ENCODE assay signal across 9 cellular contexts in genomic region chr1:85612704-85613361, GRCh38. TPM values are rescaled to one million over a fixed set of nuclear protein-coding genes. Genes with fewer than 3 reads are reported as not detected.
DNase-seq lines count a peak whose midpoint lies in the region; ATAC-seq and TF ChIP-seq lines count a peak whose summit lies in the region.
"Had no signal": no experiment of that assay in that cellular context is flagged by ENCODE, and none has a peak within 500 bp of the region (broad histone marks: within the 10 kb centered on the region; RNA-seq: fewer than 3 reads in every experiment).

No MANE protein-coding gene starts in this region.

- no peak overlapping the region for H3K4me3 ChIP-seq in A673 (ENCODE audit: low read depth, low read length, poor library complexity, severe bottlenecking)
- no peak overlapping the region for H3K4me3 ChIP-seq in HEK293 (ENCODE audit: low read depth, low read length)
- peak overlapping the region; percentile 66 for H3K4me3 ChIP-seq in adipocyte (ENCODE audit: low read length)

- no peak overlapping the region for H3K27ac Mint-ChIP-seq in activated naive CD4-positive, alpha-beta T cell treated with anti-CD3 and anti-CD28 coated beads for 36 hours
- H3K27ac Mint-ChIP-seq: activated naive CD8-positive, alpha-beta T cell treated with anti-CD3 and anti-CD28 coated beads, Interleukin-2, amount 50 U/mL, for 24 hours had no signal

- TF ChIP-seq CTCF in A673 (conservative IDR thresholded peaks at IDR 0.05; ENCODE audit: low read depth, low read length) (peak; percentile 68), HEK293 (tag by site-specific recombination; IDR thresholded peaks at IDR 0.05) (no peak)

- H3K36me3 ChIP-seq in A673 (ENCODE audit: insufficient read depth, low read length, poor library complexity, severe bottlenecking) (no peaks in the 10 kb centered on the region), HEK293 (ENCODE audit: control insufficient read depth in 2 of 2, insufficient read depth in 1 of 2, low read length in 2 of 2) (no peaks in the 10 kb centered on the region), adipocyte (ENCODE audit: control insufficient read depth, insufficient read depth, low read length, severe bottlenecking) (no peaks in the 10 kb centered on the region)

- peaks cover 1% of the 10 kb centered on the region for H3K9me3 Mint-ChIP-seq in activated naive CD4-positive, alpha-beta T cell treated with anti-CD3 and anti-CD28 coated beads for 36 hours

- H3K27me3 Mint-ChIP-seq in activated naive CD4-positive, alpha-beta T cell treated with anti-CD3 and anti-CD28 coated beads for 36 hours (ENCODE audit: low read depth), result no peaks in the 10 kb centered on the region
- H3K27me3 Mint-ChIP-seq: activated naive CD8-positive, alpha-beta T cell treated with anti-CD3 and anti-CD28 coated beads, Interleukin-2, amount 50 U/mL, for 24 hours had no signal

- H3K9me3 ChIP-seq in A673 (ENCODE audit: low read depth, low read length, poor library complexity, severe bottlenecking) (no peaks in the 10 kb centered on the region), HEK293 (ENCODE audit: control insufficient read depth, insufficient read depth, low read depth, low read length) (no peaks in the 10 kb centered on the region), adipocyte (ENCODE audit: control insufficient read depth, low read length) (no peaks in the 10 kb centered on the region)

- H3K4me1 ChIP-seq in A673 (ENCODE audit: insufficient read depth, low read length, poor library complexity, severe bottlenecking) (no peaks in the 10 kb centered on the region), HEK293 (ENCODE audit: control insufficient read depth, insufficient read depth, low read length) (no peaks in the 10 kb centered on the region), adipocyte (ENCODE audit: control insufficient read depth, insufficient read depth, low read length) (peaks cover 63% of the 10 kb centered on the region)

- H3K4me1 Mint-ChIP-seq in activated naive CD4-positive, alpha-beta T cell treated with anti-CD3 and anti-CD28 coated beads for 36 hours (ENCODE audit: low read depth), result no peaks in the 10 kb centered on the region
- H3K4me1 Mint-ChIP-seq: activated naive CD8-positive, alpha-beta T cell treated with anti-CD3 and anti-CD28 coated beads, Interleukin-2, amount 50 U/mL, for 24 hours had no signal

- CTCF ChIA-PET in A673 (lab: Charles Lee), result interaction anchor here (0.6 kb wide), 1 partner anchor 101 kb away, joined by 3 read pairs; no protein-coding TSS in a partner anchor
- CTCF ChIA-PET in HEK293 (lab: Yijun Ruan, JAX), result interaction anchor here (0.6 to 3.2 kb wide), 20 partner anchors 9 to 358 kb away, joined by 3 to 22 read pairs (median 4); partner anchors contain the start of gene ZNHIT6
- CTCF ChIA-PET in activated naive CD4-positive, alpha-beta T cell treated with anti-CD3 and anti-CD28 coated beads for 36 hours (lab: Charles Lee), result interaction anchor here (0.7 kb wide), 1 partner anchor 49 kb away, joined by 3 read pairs; no protein-coding TSS in a partner anchor

- POLR2A ChIA-PET in A673 (lab: Charles Lee; ENCODE audit: low non-redundant PET), result interaction anchor here (0.6 kb wide), 1 partner anchor 1100 kb away, joined by 3 read pairs; no protein-coding TSS in a partner anchor
- POLR2A ChIA-PET in HEK293 (lab: Yijun Ruan, JAX), result interaction anchor here (0.6 to 4.2 kb wide), 5 partner anchors 30 to 118 kb away, joined by 3 to 67 read pairs (median 3); partner anchors contain the start of genes CCN1 and ZNHIT6

- no peak for ATAC-seq in HG03378 (IDR thresholded peaks at IDR 0.05; ENCODE audit: unreplicated experiment)
- ATAC-seq: activated naive CD8-positive, alpha-beta T cell treated with anti-CD3 and anti-CD28 coated beads, Interleukin-2, amount 50 U/mL, for 24 hours had no signal

- H3K36me3 Mint-ChIP-seq in activated naive CD4-positive, alpha-beta T cell treated with anti-CD3 and anti-CD28 coated beads for 36 hours (ENCODE audit: low read depth), result peaks cover 8% of the 10 kb centered on the region

- H3K27ac ChIP-seq in A673 (ENCODE audit: low read depth, low read length, poor library complexity, severe bottlenecking) (no peak overlapping the region), HEK293 (ENCODE audit: extremely low read depth, low read depth, low read length) (no peak overlapping the region)

- DNase-seq in A673 (ENCODE audit: low spot score) (peak; percentile 47), adipocyte (ENCODE audit: low read depth) (peak; percentile 82), kidney glomerular epithelial cell (lab: John Stamatoyannopoulos, UW) (peak; percentile 98), D341Med (ENCODE audit: low spot score) (no peak), GF-D8 (lab: John Stamatoyannopoulos, UW) (no peak)
- no peak for DNase-seq in activated naive CD4-positive, alpha-beta T cell treated with anti-CD3 and anti-CD28 coated beads for 36 hours
- DNase-seq: activated naive CD8-positive, alpha-beta T cell treated with anti-CD3 and anti-CD28 coated beads, Interleukin-2, amount 50 U/mL, for 24 hours had no signal

- H3K9ac ChIP-seq in adipocyte (ENCODE audit: low read length), result peak overlapping the region; percentile 91

- intact Hi-C loops in A673 (cut with micrococcal nuclease; ENCODE audit: unreplicated experiment), result no loop called here
- intact Hi-C loops in activated naive CD4-positive, alpha-beta T cell treated with anti-CD3 and anti-CD28 coated beads for 36 hours (cut with micrococcal nuclease), result no loop called here

- H3K27me3 ChIP-seq in A673 (replicated peaks; ENCODE audit: insufficient read depth, low read depth, low read length, poor library complexity) (no peaks in the 10 kb centered on the region), adipocyte (replicated peaks; ENCODE audit: control insufficient read depth, insufficient read depth, low read length) (no peaks in the 10 kb centered on the region)

- H3K4me3 Mint-ChIP-seq in activated naive CD4-positive, alpha-beta T cell treated with anti-CD3 and anti-CD28 coated beads for 36 hours, result no peak overlapping the region
- H3K4me3 Mint-ChIP-seq: activated naive CD8-positive, alpha-beta T cell treated with anti-CD3 and anti-CD28 coated beads, Interleukin-2, amount 50 U/mL, for 24 hours had no signal

- no TSS peak for BruUV-seq in A673 (replicated peaks; lab: Mats Ljungman, UMichigan)

TF ChIP-seq in HEK293, 187 proteins besides CTCF, POLR2A, EP300 and RAD21:
- TF ChIP-seq GLI2 (tag by site-specific recombination; IDR thresholded peaks at IDR 0.05; ENCODE audit: borderline replicate concordance, low read depth) (no peak), ZNF146 (tag by site-specific recombination; IDR thresholded peaks at IDR 0.05) (no peak), PRDM1 (tag by site-specific recombination; IDR thresholded peaks at IDR 0.05) (peak; percentile 8; the same call in 1 of the 2 replicates), ZNF140 (tag by site-specific recombination; IDR thresholded peaks at IDR 0.05) (no peak), ZNF654 (tag by site-specific recombination; IDR thresholded peaks at IDR 0.05; ENCODE audit: low read depth) (peak; percentile 57), KLF16 (tag by site-specific recombination; IDR thresholded peaks at IDR 0.05) (no peak)

RNA-seq across cellular contexts. Expression of gene CCN1, which starts 32.3 kb away (rescaled TPM):
- 13.5 and 24.3 TPM in 2 replicates for total RNA-seq in A673 (2021)
- not detected for total RNA-seq in activated naive CD4-positive, alpha-beta T cell treated with anti-CD3 and anti-CD28 coated beads for 36 hours

Comparison
In these comparisons a context has a peak if more than half of its experiments do, and no peak if none do; other contexts are left out.
1. DNase-seq: peak in A673 (single experiment), adipocyte (single experiment) and kidney glomerular epithelial cell (single experiment); none in D341Med (single experiment), GF-D8 (single experiment) and activated naive CD4-positive, alpha-beta T cell treated with anti-CD3 and anti-CD28 coated beads for 36 hours (single experiment).
2. RNA of gene CCN1, which starts 32.3 kb away (total RNA-seq): 13.5 to 24.3 TPM in A673; not detected in activated naive CD4-positive, alpha-beta T cell treated with anti-CD3 and anti-CD28 coated beads for 36 hours; every median in the first group is over 10 times any median in the second.